Comparison of ENCODE assay signal across 1 cellular context in the genomic region with DNA sequence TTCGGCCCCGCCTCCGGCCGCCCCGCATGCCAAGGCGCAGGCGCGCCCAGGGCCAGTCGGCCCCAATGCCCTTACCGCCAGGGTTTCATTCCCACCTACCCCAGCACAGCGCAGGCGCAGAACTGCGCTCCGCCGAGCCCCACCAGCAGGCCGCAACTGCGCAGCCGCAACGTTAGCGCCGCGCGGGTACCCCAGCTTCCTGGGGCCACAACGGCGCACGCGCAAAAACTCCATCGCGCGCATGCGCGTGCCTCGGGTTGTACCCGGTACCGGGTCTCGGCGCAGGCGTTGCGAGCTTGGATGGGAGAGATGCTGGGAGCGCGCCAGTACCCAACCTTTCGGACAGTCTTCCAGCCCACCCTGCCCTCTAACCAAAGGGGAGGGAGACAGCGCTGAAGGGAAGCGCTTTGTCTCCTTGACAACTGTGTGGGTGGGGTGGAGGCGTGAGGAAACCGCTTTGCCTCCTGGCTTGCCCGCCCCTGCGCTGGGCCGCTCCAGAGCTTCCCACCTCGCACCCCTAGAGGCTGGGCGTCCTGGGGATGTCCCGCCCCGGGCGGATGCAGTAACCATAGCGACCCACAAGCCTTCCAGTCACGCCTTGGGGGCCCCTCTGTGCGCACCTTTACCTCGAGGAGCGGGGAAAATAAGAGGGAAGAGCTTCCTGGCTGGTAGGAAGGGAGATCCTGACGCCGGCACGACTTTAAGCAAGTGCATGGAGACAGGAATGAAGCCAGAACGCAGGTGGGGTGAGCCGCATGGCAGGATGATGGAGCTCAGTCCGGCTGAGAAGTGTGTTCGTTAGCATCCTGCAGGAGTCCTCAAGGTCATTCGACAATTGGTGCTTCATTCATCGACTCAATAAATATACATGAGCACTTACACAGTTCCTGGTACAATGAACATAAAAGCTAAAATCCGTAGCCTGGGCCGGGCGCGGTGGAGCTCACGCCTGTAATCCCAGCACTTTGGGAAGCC.
TF ChIP-seq lines count a peak whose summit lies in the region.

No MANE protein-coding gene starts in this region.

TF ChIP-seq in HepG2, 621 proteins besides CTCF, POLR2A, EP300 and RAD21 (continued from another document):
- TF ChIP-seq, protein P1, sequence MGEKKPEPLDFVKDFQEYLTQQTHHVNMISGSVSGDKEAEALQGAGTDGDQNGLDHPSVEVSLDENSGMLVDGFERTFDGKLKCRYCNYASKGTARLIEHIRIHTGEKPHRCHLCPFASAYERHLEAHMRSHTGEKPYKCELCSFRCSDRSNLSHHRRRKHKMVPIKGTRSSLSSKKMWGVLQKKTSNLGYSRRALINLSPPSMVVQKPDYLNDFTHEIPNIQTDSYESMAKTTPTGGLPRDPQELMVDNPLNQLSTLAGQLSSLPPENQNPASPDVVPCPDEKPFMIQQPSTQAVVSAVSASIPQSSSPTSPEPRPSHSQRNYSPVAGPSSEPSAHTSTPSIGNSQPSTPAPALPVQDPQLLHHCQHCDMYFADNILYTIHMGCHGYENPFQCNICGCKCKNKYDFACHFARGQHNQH (CRISPR knock-in tag; IDR thresholded peaks at IDR 0.05), result no peak; the same call in 1 of the 2 replicates
- peak; percentile 82; the same call in 1 of the 2 replicates for TF ChIP-seq ZNF607 (CRISPR knock-in tag; IDR thresholded peaks at IDR 0.05; ENCODE audit: borderline replicate concordance)
- no peak for TF ChIP-seq YY1 (IDR thresholded peaks at IDR 0.05; ENCODE audit: insufficient read depth, insufficient replicate concordance, low read depth, low read length)
- TF ChIP-seq ARNTL (CRISPR knock-in tag; IDR thresholded peaks at IDR 0.05), result no peak
- TF ChIP-seq ZSCAN22 (CRISPR knock-in tag; IDR thresholded peaks at IDR 0.05), result no peak
- TF ChIP-seq, protein P2, sequence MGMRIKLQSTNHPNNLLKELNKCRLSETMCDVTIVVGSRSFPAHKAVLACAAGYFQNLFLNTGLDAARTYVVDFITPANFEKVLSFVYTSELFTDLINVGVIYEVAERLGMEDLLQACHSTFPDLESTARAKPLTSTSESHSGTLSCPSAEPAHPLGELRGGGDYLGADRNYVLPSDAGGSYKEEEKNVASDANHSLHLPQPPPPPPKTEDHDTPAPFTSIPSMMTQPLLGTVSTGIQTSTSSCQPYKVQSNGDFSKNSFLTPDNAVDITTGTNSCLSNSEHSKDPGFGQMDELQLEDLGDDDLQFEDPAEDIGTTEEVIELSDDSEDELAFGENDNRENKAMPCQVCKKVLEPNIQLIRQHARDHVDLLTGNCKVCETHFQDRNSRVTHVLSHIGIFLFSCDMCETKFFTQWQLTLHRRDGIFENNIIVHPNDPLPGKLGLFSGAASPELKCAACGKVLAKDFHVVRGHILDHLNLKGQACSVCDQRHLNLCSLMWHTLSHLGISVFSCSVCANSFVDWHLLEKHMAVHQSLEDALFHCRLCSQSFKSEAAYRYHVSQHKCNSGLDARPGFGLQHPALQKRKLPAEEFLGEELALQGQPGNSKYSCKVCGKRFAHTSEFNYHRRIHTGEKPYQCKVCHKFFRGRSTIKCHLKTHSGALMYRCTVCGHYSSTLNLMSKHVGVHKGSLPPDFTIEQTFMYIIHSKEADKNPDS (CRISPR knock-in tag; IDR thresholded peaks at IDR 0.05), result no peak
- TF ChIP-seq RFX3 (CRISPR knock-in tag; IDR thresholded peaks at IDR 0.05), result peak; percentile 80
- TF ChIP-seq KLF6 (CRISPR knock-in tag; IDR thresholded peaks at IDR 0.05), result no peak; the same call in 1 of the 2 replicates
- no peak for TF ChIP-seq MTA3 (CRISPR knock-in tag; IDR thresholded peaks at IDR 0.05)
- no peak for TF ChIP-seq ZNF629 (CRISPR knock-in tag; conservative IDR thresholded peaks at IDR 0.05)
- TF ChIP-seq RXRA (CRISPR knock-in tag; IDR thresholded peaks at IDR 0.05), result 0 out of 2 replicates have a peak, but pooled peaks have one; percentile 29
- TF ChIP-seq ZNF547 (CRISPR knock-in tag; IDR thresholded peaks at IDR 0.05), result peak; percentile 84
- 0 out of 2 replicates have a peak, but pooled peaks have one; percentile 53 for TF ChIP-seq HDAC1 (CRISPR knock-in tag; IDR thresholded peaks at IDR 0.05)
- TF ChIP-seq U2AF1 (optimal IDR thresholded peaks at IDR 0.05; ENCODE audit: low read depth, low read length), result no peak
- 0 out of 2 replicates have a peak, but pooled peaks have one; percentile 28 for TF ChIP-seq ZNF777 (CRISPR knock-in tag; IDR thresholded peaks at IDR 0.05)
- TF ChIP-seq PHF20 (CRISPR knock-in tag; IDR thresholded peaks at IDR 0.05), result peak; percentile 53; the same call in 1 of the 2 replicates
- 0 out of 2 replicates have a peak, but pooled peaks have one; percentile 53 for TF ChIP-seq ZNF430 (CRISPR knock-in tag; IDR thresholded peaks at IDR 0.05)
- TF ChIP-seq ZSCAN29 (CRISPR knock-in tag; conservative IDR thresholded peaks at IDR 0.05), result no peak
- TF ChIP-seq, protein P3, sequence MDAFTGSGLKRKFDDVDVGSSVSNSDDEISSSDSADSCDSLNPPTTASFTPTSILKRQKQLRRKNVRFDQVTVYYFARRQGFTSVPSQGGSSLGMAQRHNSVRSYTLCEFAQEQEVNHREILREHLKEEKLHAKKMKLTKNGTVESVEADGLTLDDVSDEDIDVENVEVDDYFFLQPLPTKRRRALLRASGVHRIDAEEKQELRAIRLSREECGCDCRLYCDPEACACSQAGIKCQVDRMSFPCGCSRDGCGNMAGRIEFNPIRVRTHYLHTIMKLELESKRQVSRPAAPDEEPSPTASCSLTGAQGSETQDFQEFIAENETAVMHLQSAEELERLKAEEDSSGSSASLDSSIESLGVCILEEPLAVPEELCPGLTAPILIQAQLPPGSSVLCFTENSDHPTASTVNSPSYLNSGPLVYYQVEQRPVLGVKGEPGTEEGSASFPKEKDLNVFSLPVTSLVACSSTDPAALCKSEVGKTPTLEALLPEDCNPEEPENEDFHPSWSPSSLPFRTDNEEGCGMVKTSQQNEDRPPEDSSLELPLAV (CRISPR knock-in tag; conservative IDR thresholded peaks at IDR 0.05; ENCODE audit: low read depth), result no peak
- TF ChIP-seq MIER3 (CRISPR knock-in tag; IDR thresholded peaks at IDR 0.05; ENCODE audit: borderline replicate concordance), result 0 out of 2 replicates have a peak, but pooled peaks have one; percentile 6
- TF ChIP-seq ASH2L (IDR thresholded peaks at IDR 0.05; ENCODE audit: insufficient read length, low read depth, low read length), result no peak
- TF ChIP-seq HDAC6 (IDR thresholded peaks at IDR 0.05; ENCODE audit: low read depth, low read length), result no peak
- TF ChIP-seq, protein P4, sequence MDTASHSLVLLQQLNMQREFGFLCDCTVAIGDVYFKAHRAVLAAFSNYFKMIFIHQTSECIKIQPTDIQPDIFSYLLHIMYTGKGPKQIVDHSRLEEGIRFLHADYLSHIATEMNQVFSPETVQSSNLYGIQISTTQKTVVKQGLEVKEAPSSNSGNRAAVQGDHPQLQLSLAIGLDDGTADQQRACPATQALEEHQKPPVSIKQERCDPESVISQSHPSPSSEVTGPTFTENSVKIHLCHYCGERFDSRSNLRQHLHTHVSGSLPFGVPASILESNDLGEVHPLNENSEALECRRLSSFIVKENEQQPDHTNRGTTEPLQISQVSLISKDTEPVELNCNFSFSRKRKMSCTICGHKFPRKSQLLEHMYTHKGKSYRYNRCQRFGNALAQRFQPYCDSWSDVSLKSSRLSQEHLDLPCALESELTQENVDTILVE (CRISPR knock-in tag; IDR thresholded peaks at IDR 0.05), result peak; percentile 58; the same call in 1 of the 2 replicates
- no peak for TF ChIP-seq CBFB (CRISPR knock-in tag; IDR thresholded peaks at IDR 0.05)
- no peak for TF ChIP-seq ZNF383 (CRISPR knock-in tag; IDR thresholded peaks at IDR 0.05; ENCODE audit: borderline replicate concordance)
- peak; percentile 46; the same call in 1 of the 2 replicates for TF ChIP-seq YEATS4 (CRISPR knock-in tag; IDR thresholded peaks at IDR 0.05; ENCODE audit: borderline replicate concordance)
- TF ChIP-seq ZNF614 (CRISPR knock-in tag; IDR thresholded peaks at IDR 0.05; ENCODE audit: borderline replicate concordance), result peak; percentile 31; the same call in 1 of the 2 replicates
- TF ChIP-seq, protein P5, sequence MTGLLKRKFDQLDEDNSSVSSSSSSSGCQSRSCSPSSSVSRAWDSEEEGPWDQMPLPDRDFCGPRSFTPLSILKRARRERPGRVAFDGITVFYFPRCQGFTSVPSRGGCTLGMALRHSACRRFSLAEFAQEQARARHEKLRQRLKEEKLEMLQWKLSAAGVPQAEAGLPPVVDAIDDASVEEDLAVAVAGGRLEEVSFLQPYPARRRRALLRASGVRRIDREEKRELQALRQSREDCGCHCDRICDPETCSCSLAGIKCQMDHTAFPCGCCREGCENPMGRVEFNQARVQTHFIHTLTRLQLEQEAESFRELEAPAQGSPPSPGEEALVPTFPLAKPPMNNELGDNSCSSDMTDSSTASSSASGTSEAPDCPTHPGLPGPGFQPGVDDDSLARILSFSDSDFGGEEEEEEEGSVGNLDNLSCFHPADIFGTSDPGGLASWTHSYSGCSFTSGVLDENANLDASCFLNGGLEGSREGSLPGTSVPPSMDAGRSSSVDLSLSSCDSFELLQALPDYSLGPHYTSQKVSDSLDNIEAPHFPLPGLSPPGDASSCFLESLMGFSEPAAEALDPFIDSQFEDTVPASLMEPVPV (CRISPR knock-in tag; IDR thresholded peaks at IDR 0.05), result no peak; the same call in 1 of the 2 replicates
- TF ChIP-seq TBX3 (IDR thresholded peaks at IDR 0.05; ENCODE audit: borderline replicate concordance), result no peak
- 0 out of 2 replicates have a peak, but pooled peaks have one; percentile 2 for TF ChIP-seq KDM5A (IDR thresholded peaks at IDR 0.05; ENCODE audit: borderline replicate concordance, low read length)
- TF ChIP-seq NFIB (CRISPR knock-in tag; IDR thresholded peaks at IDR 0.05; ENCODE audit: borderline replicate concordance), result no peak
- no peak for TF ChIP-seq FOXP1 (IDR thresholded peaks at IDR 0.05)
- no peak for TF ChIP-seq FOXP1 (CRISPR knock-in tag; IDR thresholded peaks at IDR 0.05)
- TF ChIP-seq SRSF1 (optimal IDR thresholded peaks at IDR 0.05; ENCODE audit: low read depth, low read length), result no peak
- no peak for TF ChIP-seq ZNF282 (IDR thresholded peaks at IDR 0.05; ENCODE audit: partially characterized antibody)
- no peak for TF ChIP-seq ZFP36L1 (CRISPR knock-in tag; IDR thresholded peaks at IDR 0.05)
- no peak for TF ChIP-seq ZNF234 (CRISPR knock-in tag; conservative IDR thresholded peaks at IDR 0.05)
- TF ChIP-seq YEATS2 (CRISPR knock-in tag; IDR thresholded peaks at IDR 0.05; ENCODE audit: borderline replicate concordance), result peak; percentile 30; the same call in 1 of the 2 replicates
- TF ChIP-seq MAF1 (CRISPR knock-in tag; IDR thresholded peaks at IDR 0.05; ENCODE audit: borderline replicate concordance), result no peak
- TF ChIP-seq POLR2G (IDR thresholded peaks at IDR 0.05; ENCODE audit: low read depth, low read length), result peak; percentile 83
- TF ChIP-seq JUN (CRISPR knock-in tag; IDR thresholded peaks at IDR 0.05), result no peak
- TF ChIP-seq PAWR (CRISPR knock-in tag; IDR thresholded peaks at IDR 0.05; ENCODE audit: borderline replicate concordance), result no peak
- TF ChIP-seq ZBTB20 (CRISPR knock-in tag; IDR thresholded peaks at IDR 0.05; ENCODE audit: borderline replicate concordance, low read depth), result 0 out of 2 replicates have a peak, but pooled peaks have one; percentile 9
